ENCODE assay signal across 33 cellular contexts in genomic region chr6:160353950-160354496, GRCh38. TPM values are rescaled to one million over a fixed set of nuclear protein-coding genes. Genes with fewer than 3 reads are reported as not detected.
"Had no signal": no experiment of that assay in that cellular context is flagged by ENCODE, and none has a peak within 500 bp of the region (broad histone marks: within the 10 kb centered on the region; RNA-seq: fewer than 3 reads in every experiment).

No MANE protein-coding gene starts in this region.

- H3K36me3 ChIP-seq: cardiac muscle cell, MG63, WERI-Rb-1 had no signal

- H3K9me3 ChIP-seq: MG63 had no signal

- DNase-seq: activated CD4-positive, alpha-beta memory T cell treated with anti-CD3 and anti-CD28 coated beads, Interleukin-2, amount 10 ng/mL, durations not matched to agents 7 days and 5 days; activated CD4-positive, alpha-beta T cell treated with anti-CD3 and anti-CD28 coated beads for 1 hour; activated CD4-positive, alpha-beta T cell treated with anti-CD3 and anti-CD28 coated beads for 48 hours; activated CD4-positive, CD25-positive, alpha-beta regulatory T cell; activated CD8-positive, alpha-beta memory T cell treated with anti-CD3 and anti-CD28 coated beads for 24 hours; activated CD8-positive, alpha-beta memory T cell treated with anti-CD3 and anti-CD28 coated beads, Interleukin-2, amount 10 ng/mL, durations not matched to agents 7 days and 5 days; activated CD8-positive, alpha-beta memory T cell treated with anti-CD3 and anti-CD28 coated beads, Interleukin-2, amount 50 U/mL, for 48 hours; activated effector memory CD4-positive, alpha-beta T cell treated with Interleukin-2 at 50 U/mL for 16 hours; activated naive CD4-positive, alpha-beta T cell treated with anti-CD3 and anti-CD28 coated beads, Interleukin-2, amount 10 ng/mL, durations not matched to agents 7 days and 5 days; activated naive CD8-positive, alpha-beta T cell treated with anti-CD3 and anti-CD28 coated beads, Interleukin-2, amount 50 U/mL, for 24 hours; activated T-cell treated with anti-CD3 and anti-CD28 coated beads, Interleukin-2, amount 50 U/mL, for 48 hours; anterior cingulate cortex; Kasumi-1; KG1; MG63; NCI-H1048; NCI-H1105 treated with DMSO at 0.1 percent for 48 hours; NCI-H1436; NCI-H1694; NCI-H1930; NCI-H2081 treated with DMSO at 0.1 percent for 48 hours; NCI-H226; NCI-H524 treated with DMSO at 0.1 percent for 48 hours; NK-92 treated with Interleukin-12 subunit alpha and Interleukin-12 subunit beta, amount 100 ng/mL, for 24 hours; PC-3; Right ventricle myocardium superior; SW 1271; T-helper 1 cell; T-helper 2 cell; T-helper 9 cell; WERI-Rb-1 had no signal

- H3K4me3 ChIP-seq: cardiac muscle cell, MG63 had no signal

- ATAC-seq: activated CD8-positive, alpha-beta memory T cell treated with anti-CD3 and anti-CD28 coated beads, Interleukin-2, amount 10 ng/mL, durations not matched to agents 7 days and 5 days; activated naive CD8-positive, alpha-beta T cell treated with anti-CD3 and anti-CD28 coated beads, Interleukin-2, amount 50 U/mL, for 24 hours had no signal

- FAIRE-seq: RCC 7860 had no signal

- H3K27ac ChIP-seq: cardiac muscle cell, WERI-Rb-1 had no signal

RNA-seq across cellular contexts. Expression of gene SLC22A3, which starts 5.8 kb away (rescaled TPM):
- total RNA-seq: activated CD4-positive, alpha-beta memory T cell treated with anti-CD3 and anti-CD28 coated beads, Interleukin-2, amount 10 ng/mL, durations not matched to agents 7 days and 5 days; activated CD8-positive, alpha-beta memory T cell treated with anti-CD3 and anti-CD28 coated beads, Interleukin-2, amount 10 ng/mL, durations not matched to agents 7 days and 5 days had no signal
- polyA plus RNA-seq: cardiac muscle cell had no signal
